1 cellular context compared by ENCODE assay signal in the genomic region with DNA sequence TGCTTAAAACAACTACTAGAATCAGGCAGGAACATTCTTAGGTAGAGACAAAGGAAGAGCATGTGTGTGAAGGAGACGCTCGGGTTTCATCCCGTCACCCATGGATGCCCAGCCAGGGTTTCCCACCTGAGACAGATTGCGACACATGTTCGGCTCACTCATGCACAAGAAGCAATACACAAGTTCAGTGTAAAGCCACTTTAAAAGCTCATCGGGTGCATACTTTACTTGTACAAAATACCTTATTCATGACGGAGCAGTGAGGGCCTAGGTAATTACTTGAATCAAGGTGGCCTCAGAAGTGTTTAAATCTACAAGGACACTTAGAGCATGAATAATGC.
TF ChIP-seq lines count a peak whose summit lies in the region.

No MANE protein-coding gene starts in this region.

TF ChIP-seq in WTC11, 78 proteins besides CTCF, POLR2A, EP300 and RAD21 (continued from another document):
- TF ChIP-seq HMGXB4 (CRISPR knock-in tag; IDR thresholded peaks at IDR 0.05) = no peak
- TF ChIP-seq, protein P1, sequence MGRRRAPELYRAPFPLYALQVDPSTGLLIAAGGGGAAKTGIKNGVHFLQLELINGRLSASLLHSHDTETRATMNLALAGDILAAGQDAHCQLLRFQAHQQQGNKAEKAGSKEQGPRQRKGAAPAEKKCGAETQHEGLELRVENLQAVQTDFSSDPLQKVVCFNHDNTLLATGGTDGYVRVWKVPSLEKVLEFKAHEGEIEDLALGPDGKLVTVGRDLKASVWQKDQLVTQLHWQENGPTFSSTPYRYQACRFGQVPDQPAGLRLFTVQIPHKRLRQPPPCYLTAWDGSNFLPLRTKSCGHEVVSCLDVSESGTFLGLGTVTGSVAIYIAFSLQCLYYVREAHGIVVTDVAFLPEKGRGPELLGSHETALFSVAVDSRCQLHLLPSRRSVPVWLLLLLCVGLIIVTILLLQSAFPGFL (CRISPR knock-in tag; IDR thresholded peaks at IDR 0.05; ENCODE audit: borderline replicate concordance) = no peak
- no peak for TF ChIP-seq GRHL2 (CRISPR knock-in tag; IDR thresholded peaks at IDR 0.05; ENCODE audit: insufficient replicate concordance, severe bottlenecking)
- TF ChIP-seq CREB1 (CRISPR knock-in tag; IDR thresholded peaks at IDR 0.05) = no peak
- TF ChIP-seq TEAD1 (CRISPR knock-in tag; IDR thresholded peaks at IDR 0.05) = no peak
- no peak for TF ChIP-seq FOXK1 (CRISPR knock-in tag; IDR thresholded peaks at IDR 0.05)
